1 cellular context compared by ENCODE assay signal in genomic region chr12:53049582-53050318, GRCh38.
TF ChIP-seq lines count a peak whose summit lies in the region.

Gene TNS2 (plus strand): TSS chr12:53050065. CDS start chr12:53050186, 121 bp downstream.

TF ChIP-seq in HepG2, 621 proteins besides CTCF, POLR2A, EP300 and RAD21 (continued from another document):
- TF ChIP-seq AKNA (CRISPR knock-in tag; IDR thresholded peaks at IDR 0.05; ENCODE audit: borderline replicate concordance): no peak
- TF ChIP-seq POLR2AphosphoS5 (IDR thresholded peaks at IDR 0.05; ENCODE audit: low read depth, low read length): peak; percentile 68
- TF ChIP-seq, protein P1, sequence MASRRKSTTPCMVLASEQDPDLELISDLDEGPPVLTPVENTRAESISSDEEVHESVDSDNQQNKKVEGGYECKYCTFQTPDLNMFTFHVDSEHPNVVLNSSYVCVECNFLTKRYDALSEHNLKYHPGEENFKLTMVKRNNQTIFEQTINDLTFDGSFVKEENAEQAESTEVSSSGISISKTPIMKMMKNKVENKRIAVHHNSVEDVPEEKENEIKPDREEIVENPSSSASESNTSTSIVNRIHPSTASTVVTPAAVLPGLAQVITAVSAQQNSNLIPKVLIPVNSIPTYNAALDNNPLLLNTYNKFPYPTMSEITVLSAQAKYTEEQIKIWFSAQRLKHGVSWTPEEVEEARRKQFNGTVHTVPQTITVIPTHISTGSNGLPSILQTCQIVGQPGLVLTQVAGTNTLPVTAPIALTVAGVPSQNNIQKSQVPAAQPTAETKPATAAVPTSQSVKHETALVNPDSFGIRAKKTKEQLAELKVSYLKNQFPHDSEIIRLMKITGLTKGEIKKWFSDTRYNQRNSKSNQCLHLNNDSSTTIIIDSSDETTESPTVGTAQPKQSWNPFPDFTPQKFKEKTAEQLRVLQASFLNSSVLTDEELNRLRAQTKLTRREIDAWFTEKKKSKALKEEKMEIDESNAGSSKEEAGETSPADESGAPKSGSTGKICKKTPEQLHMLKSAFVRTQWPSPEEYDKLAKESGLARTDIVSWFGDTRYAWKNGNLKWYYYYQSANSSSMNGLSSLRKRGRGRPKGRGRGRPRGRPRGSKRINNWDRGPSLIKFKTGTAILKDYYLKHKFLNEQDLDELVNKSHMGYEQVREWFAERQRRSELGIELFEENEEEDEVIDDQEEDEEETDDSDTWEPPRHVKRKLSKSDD (CRISPR knock-in tag; IDR thresholded peaks at IDR 0.05; ENCODE audit: low read depth): no peak
- no peak for TF ChIP-seq MIER3 (CRISPR knock-in tag; IDR thresholded peaks at IDR 0.05; ENCODE audit: borderline replicate concordance)
- TF ChIP-seq ZNF430 (CRISPR knock-in tag; IDR thresholded peaks at IDR 0.05): peak; percentile 94
- TF ChIP-seq ZC3H13 (CRISPR knock-in tag; IDR thresholded peaks at IDR 0.05): peak; percentile 48; the same call in 1 of the 2 replicates
- no peak for TF ChIP-seq SRSF4 (IDR thresholded peaks at IDR 0.05; ENCODE audit: low read depth, low read length, poor library complexity, severe bottlenecking)
- TF ChIP-seq ZNF776 (CRISPR knock-in tag; IDR thresholded peaks at IDR 0.05): peak; percentile 28; the same call in 1 of the 2 replicates
- no peak for TF ChIP-seq ZKSCAN1 (IDR thresholded peaks at IDR 0.05; ENCODE audit: low read length)
- TF ChIP-seq HDAC2 (CRISPR knock-in tag; IDR thresholded peaks at IDR 0.05): peak; percentile 53
- no peak for TF ChIP-seq ZNF276 (CRISPR knock-in tag; IDR thresholded peaks at IDR 0.05; ENCODE audit: low read depth)
- peak; percentile 79 for TF ChIP-seq ETV5 (CRISPR knock-in tag; IDR thresholded peaks at IDR 0.05; ENCODE audit: borderline replicate concordance)
- no peak for TF ChIP-seq IRX3 (CRISPR knock-in tag; IDR thresholded peaks at IDR 0.05; ENCODE audit: borderline replicate concordance, low read depth)
